3 cellular contexts compared by ENCODE assay signal in genomic region chr18:58613201-58613600, GRCh38. TPM values are rescaled to one million over a fixed set of nuclear protein-coding genes. Genes with fewer than 3 reads are reported as not detected.
"Had no signal": no experiment of that assay in that cellular context is flagged by ENCODE, and none has a peak within 500 bp of the region (broad histone marks: within the 10 kb centered on the region; RNA-seq: fewer than 3 reads in every experiment).

No MANE protein-coding gene starts in this region.

RNA-seq across cellular contexts. Expression of gene ALPK2, which starts 15.7 kb away (rescaled TPM):
- total RNA-seq: activated CD4-positive, alpha-beta T cell treated with anti-CD3 and anti-CD28 coated beads, Interleukin-2, amount 10 ng/mL, durations not matched to agents 7 days and 5 days; activated CD8-positive, alpha-beta T cell treated with anti-CD3 and anti-CD28 coated beads, Interleukin-2, amount 10 ng/mL, durations not matched to agents 7 days and 5 days; ascending aorta had no signal
